8 cellular contexts compared by ENCODE assay signal in the genomic region with DNA sequence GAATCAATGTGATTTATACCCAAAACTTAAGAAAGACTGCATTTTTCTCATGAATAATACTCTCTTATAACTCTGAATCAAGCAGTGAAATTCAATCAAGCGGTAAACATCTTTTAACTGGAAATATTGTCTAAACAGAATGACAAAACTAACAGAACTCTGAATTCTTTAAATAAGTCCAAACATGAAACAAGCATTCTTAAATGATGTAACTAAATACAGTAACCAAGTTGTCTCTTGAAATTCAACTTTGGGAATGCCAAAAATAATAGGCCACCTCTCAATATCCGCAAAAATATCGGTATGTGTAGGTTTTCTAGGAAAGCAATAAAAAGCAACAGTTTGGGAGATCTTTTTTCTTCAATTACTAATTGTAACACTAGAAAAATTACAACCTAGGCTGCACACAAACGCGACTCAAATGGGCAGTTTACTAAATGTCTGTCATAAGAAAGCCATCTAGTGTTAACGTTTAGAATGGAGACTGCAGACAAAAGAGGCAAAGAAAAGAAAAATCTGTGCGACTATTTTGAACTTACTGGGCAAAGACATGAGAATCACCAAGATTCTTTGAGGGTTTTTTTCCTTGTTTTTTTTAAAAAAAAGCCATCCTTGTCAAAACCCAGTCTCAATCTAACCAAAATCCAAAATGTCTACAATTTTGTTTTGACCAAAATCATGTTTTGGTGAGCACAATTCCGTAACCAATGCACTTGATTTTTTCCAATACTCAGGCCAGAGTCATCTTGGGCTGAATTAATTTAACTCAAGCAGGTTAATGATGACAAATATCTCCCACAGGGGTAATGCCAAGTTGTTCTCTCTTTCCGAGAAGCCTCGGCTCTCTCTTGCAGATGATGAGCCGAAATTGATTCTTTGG. TPM values are rescaled to one million over a fixed set of nuclear protein-coding genes. Genes with fewer than 3 reads are reported as not detected.
DNase-seq lines count a peak whose midpoint lies in the region; ATAC-seq and TF ChIP-seq lines count a peak whose summit lies in the region.

No MANE protein-coding gene starts in this region.

- peaks cover 9% of the 10 kb centered on the region for H4K20me1 ChIP-seq in BLaER1

- DNase-seq in HFF-Myc (ENCODE audit: extremely low read depth, low read depth) = no peak
- no peak for DNase-seq in T-cell
- no peak for DNase-seq in neural crest cell (ENCODE audit: low read depth, low spot score)

- H3K27ac ChIP-seq in BLaER1 (no peak overlapping the region), esophagus (ENCODE audit: low read depth in 2 of 2, low read length in 1 of 2) (peak overlapping the region; percentile 74 to 83)

- H3K9me3 ChIP-seq in BLaER1 (no peaks in the 10 kb centered on the region), esophagus (ENCODE audit: control insufficient read depth in 2 of 2, insufficient read depth in 1 of 2, low read depth in 1 of 2, low read length in 1 of 2) (no peaks in the 10 kb centered on the region)

- 9 to 17% methylated on average over 11 of the region's 11 CpGs for WGBS in esophagus, 2 donors

- peaks cover 24% of the 10 kb centered on the region for H3K27me3 ChIP-seq in BLaER1
- H3K27me3 ChIP-seq in esophagus (ENCODE audit: control insufficient read depth in 1 of 2, insufficient read depth in 2 of 2, low read length in 2 of 2) = no peaks in the 10 kb centered on the region

- H3K36me3 Mint-ChIP-seq in T-cell (no peaks in the 10 kb centered on the region), neural crest cell (ENCODE audit: low read depth) (no peaks in the 10 kb centered on the region)

- TF ChIP-seq CTCF in HFF-Myc (IDR thresholded peaks at IDR 0.05; ENCODE audit: low read depth, low read length, missing control alignments) (no peak), neural crest cell (conservative IDR thresholded peaks at IDR 0.05) (peak; percentile 55)

- no peaks in the 10 kb centered on the region for H3K9me3 Mint-ChIP-seq in T-cell
- H3K9me3 Mint-ChIP-seq in neural crest cell = no peaks in the 10 kb centered on the region

- CTCF ChIA-PET in T-cell (lab: Charles Lee) = interaction anchor here (0.5 to 1.5 kb wide), 15 partner anchors 9 to 1291 kb away, joined by 3 to 27 read pairs (median 5); partner anchors contain the start of genes EXOC8 (in 1 of the 2) and SPRTN (in 1 of the 2)

- peaks cover 17% of the 10 kb centered on the region for H3K4me1 ChIP-seq in BLaER1
- peaks cover 0 to 3% of the 10 kb centered on the region in 2 donors for H3K4me1 ChIP-seq in esophagus (ENCODE audit: control insufficient read depth in 2 of 2, insufficient read depth in 2 of 2, low read length in 1 of 2)

- H3K36me3 ChIP-seq in BLaER1 (no peaks in the 10 kb centered on the region), esophagus (ENCODE audit: control insufficient read depth in 2 of 2, insufficient read depth in 2 of 2, low read length in 1 of 2) (no peaks in the 10 kb centered on the region)

- H3K4me3 Mint-ChIP-seq in T-cell (peak overlapping the region; percentile 80 to 89 (median 83)), neural crest cell (peak overlapping the region; percentile 94)

- ATAC-seq in T-cell (replicated peaks in 1 of 4) = no peak
- no peak for ATAC-seq in GM19395 (IDR thresholded peaks at IDR 0.05; ENCODE audit: unreplicated experiment)
- no peak for ATAC-seq in GM19351 (IDR thresholded peaks at IDR 0.05; ENCODE audit: unreplicated experiment)
- no peak for ATAC-seq in activated CD4-positive, CD25-positive, alpha-beta regulatory T cell treated with anti-CD3 and anti-CD28 coated beads, Interleukin-2, amount 50 U/mL, for 24 hours

- POLR2A ChIA-PET in T-cell (lab: Charles Lee) = no interaction called here

- H3K4me1 Mint-ChIP-seq in T-cell = peaks cover 21 to 28% (median 28%) of the 10 kb centered on the region in 3 donors
- H3K4me1 Mint-ChIP-seq in neural crest cell = peaks cover 54% of the 10 kb centered on the region

- no peak overlapping the region for H3K9ac ChIP-seq in BLaER1

- H3K27me3 Mint-ChIP-seq in T-cell (peaks cover 22 to 26% of the 10 kb centered on the region in 2 donors), neural crest cell (ENCODE audit: low read depth) (no peaks in the 10 kb centered on the region)

- H3K4me2 ChIP-seq in BLaER1 = peak overlapping the region; percentile 99

- H3K4me3 ChIP-seq in BLaER1 (peak overlapping the region; percentile 82), HFF-Myc (replicated peaks; ENCODE audit: low read depth, low read length) (peak overlapping the region; percentile 49), esophagus (ENCODE audit: low read depth in 1 of 2, low read length in 2 of 2) (peak overlapping the region; percentile 72 to 83)

- H3K27ac Mint-ChIP-seq in T-cell = peak overlapping the region in 1 of 2 donors; percentile 34
- peak overlapping the region; percentile 60 for H3K27ac Mint-ChIP-seq in neural crest cell (ENCODE audit: unreplicated experiment)

RNA-seq across cellular contexts. Expression of gene SIPA1L2, which starts 1.4 kb away (rescaled TPM):
- total RNA-seq in T-cell (1 to 10 TPM in 4 of 5 donors, under 1 TPM in 1; 0.70 to 3.3 (median 1.2) TPM), neural crest cell (34.5 and 38.7 TPM in 2 replicates)
- 10 to 100 TPM; 11.2 to 16.5 TPM for polyA plus RNA-seq in esophagus
